In genomic region chr9:91898451-91899433, GRCh38 we compare ENCODE assay signal across 10 cellular contexts. TPM values are rescaled to one million over a fixed set of nuclear protein-coding genes. Genes with fewer than 3 reads are reported as not detected.
DNase-seq lines count a peak whose midpoint lies in the region; ATAC-seq, FAIRE-seq and TF ChIP-seq lines count a peak whose summit lies in the region.
"Had no signal": no experiment of that assay in that cellular context is flagged by ENCODE, and none has a peak within 500 bp of the region (broad histone marks: within the 10 kb centered on the region; RNA-seq: fewer than 3 reads in every experiment).

No MANE protein-coding gene starts in this region.

- TF ChIP-seq CTCF in cardiac muscle cell (IDR thresholded peaks at IDR 0.05; ENCODE audit: low read depth, low read length) (no peak), GM10266 (IDR thresholded peaks at IDR 0.05; ENCODE audit: control insufficient read depth, insufficient read depth, low read depth, missing control alignments) (no peak)

- H3K4me1 ChIP-seq in cardiac muscle cell (ENCODE audit: low read depth): peaks cover 72% of the 10 kb centered on the region

- no peak for TF ChIP-seq POLR2A in H54 (IDR thresholded peaks at IDR 0.05; ENCODE audit: low read depth, low read length)

- no peaks in the 10 kb centered on the region for H3K27me3 ChIP-seq in cardiac muscle cell

- intact Hi-C loops in Right ventricle myocardium inferior (cut with DNase I): no loop called here

- peak overlapping the region; percentile 79 for H3K27ac ChIP-seq in cardiac muscle cell
- H3K27ac ChIP-seq: C4-2B had no signal

- H3K36me3 ChIP-seq in cardiac muscle cell: no peaks in the 10 kb centered on the region

- no peak for ATAC-seq in Right ventricle myocardium inferior

- H3K9me3 ChIP-seq in cardiac muscle cell (ENCODE audit: low read depth): no peaks in the 10 kb centered on the region

- no peak overlapping the region for H3K4me3 ChIP-seq in cardiac muscle cell

- FAIRE-seq in H54 (lab: Jason Lieb, UNC): no peak

- peak in 1 of 2 donors; percentile 75 for DNase-seq in cardiac muscle cell (ENCODE audit: low read depth in 1 of 2, low spot score in 1 of 2)
- no peak for DNase-seq in Right ventricle myocardium inferior (ENCODE audit: missing footprints)
- peak; percentile 37 for DNase-seq in SKM-1 (lab: John Stamatoyannopoulos, UW; ENCODE audit: unreplicated experiment)
- peak; percentile 44 for DNase-seq in iPS-NIHi7 (ENCODE audit: extremely low spot score)
- peak; percentile 71 for DNase-seq in ureter (ENCODE audit: low spot score)
- DNase-seq in H54 (ENCODE audit: insufficient read length, low spot score): no peak
- DNase-seq in activated naive CD4-positive, alpha-beta T cell treated with anti-CD3 and anti-CD28 coated beads, Interleukin-2, amount 50 U/mL, for 16 hours: no peak
- DNase-seq in GM10266 (ENCODE audit: extremely low spot score): no peak
- DNase-seq: T-helper 2 cell had no signal

RNA-seq across cellular contexts. Expression of gene ROR2, which starts 51.3 kb away (rescaled TPM):
- 36.7 and 38.6 TPM in 2 replicates for total RNA-seq in cardiac muscle cell
- 21.5 and 23.6 TPM in 2 replicates for polyA plus RNA-seq in cardiac muscle cell
- total RNA-seq in Right ventricle myocardium inferior: 0.92 TPM
- total RNA-seq in ureter: 16.7 TPM

Comparison
In these comparisons a context has a peak if more than half of its experiments do, and no peak if none do; other contexts are left out.
1. DNase-seq: peak in SKM-1 (single experiment), iPS-NIHi7 (single experiment) and ureter (single experiment); none in Right ventricle myocardium inferior (single experiment), H54 (single experiment), activated naive CD4-positive, alpha-beta T cell treated with anti-CD3 and anti-CD28 coated beads, Interleukin-2, amount 50 U/mL, for 16 hours (single experiment) and GM10266 (single experiment).